23 cellular contexts compared by ENCODE assay signal in the genomic region with DNA sequence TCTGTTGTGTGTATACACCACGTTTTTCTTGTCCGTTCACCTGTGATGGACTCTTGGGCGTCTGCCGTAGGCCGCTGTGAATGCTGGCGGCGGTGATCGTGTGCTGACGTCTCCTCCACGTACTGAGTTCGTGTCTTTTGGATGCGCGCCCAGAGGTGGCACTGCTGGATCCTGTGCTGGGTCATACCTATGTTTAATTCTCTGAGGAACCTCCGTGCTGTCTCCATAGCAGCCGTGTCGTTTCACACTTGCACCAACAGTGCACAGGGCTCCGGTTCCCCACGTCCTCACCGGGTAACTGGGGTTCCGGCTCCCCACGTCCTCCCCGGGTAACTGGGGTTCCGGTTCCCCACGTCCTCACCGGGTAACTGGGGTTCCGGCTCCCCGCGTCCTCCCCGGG. TPM values are rescaled to one million over a fixed set of nuclear protein-coding genes. Genes with fewer than 3 reads are reported as not detected.
DNase-seq lines count a peak whose midpoint lies in the region; ATAC-seq, FAIRE-seq and TF ChIP-seq lines count a peak whose summit lies in the region.
"Had no signal": no experiment of that assay in that cellular context is flagged by ENCODE, and none has a peak within 500 bp of the region (broad histone marks: within the 10 kb centered on the region; RNA-seq: fewer than 3 reads in every experiment).

No MANE protein-coding gene starts in this region.

- H3K4me3 ChIP-seq in IMR-90 (ENCODE audit: insufficient read depth, low read depth, low read length) (no peak overlapping the region), left lung (no peak overlapping the region), spleen (no peak overlapping the region), pancreas (no peak overlapping the region)
- H3K4me3 ChIP-seq: GM23338, SJSA1 had no signal

- H3K27ac ChIP-seq in IMR-90 (ENCODE audit: insufficient read depth, low read length) = no peak overlapping the region
- peak overlapping the region; percentile 8 to 26 for H3K27ac ChIP-seq in left lung
- H3K27ac ChIP-seq in spleen = no peak overlapping the region
- H3K27ac ChIP-seq in pancreas = no peak overlapping the region
- H3K27ac ChIP-seq: KMS-11, SJSA1 had no signal

- no peak overlapping the region for H2BK5ac ChIP-seq in IMR-90 (ENCODE audit: low read depth, low read length, poor library complexity, severe bottlenecking)

- H3K36me3 ChIP-seq in IMR-90 (ENCODE audit: control insufficient read depth, insufficient read depth, low read length) (no peaks in the 10 kb centered on the region), left lung (no peaks in the 10 kb centered on the region), spleen (no peaks in the 10 kb centered on the region), pancreas (no peaks in the 10 kb centered on the region)
- H3K36me3 ChIP-seq: SJSA1 had no signal

- FAIRE-seq in D721Med (lab: Jason Lieb, UNC) = no peak
- FAIRE-seq in pancreas (lab: Jason Lieb, UNC) = no peak
- FAIRE-seq: GM12892, RCC 7860 had no signal

- TF ChIP-seq POLR2A in IMR-90 (IDR thresholded peaks at IDR 0.05; ENCODE audit: low read depth, low read length) (no peak), spleen (IDR thresholded peaks at IDR 0.05) (no peak)

- dilution Hi-C loops in IMR-90 (cut with HindIII; ENCODE audit: low sequenced_read_pairs, unreplicated experiment) = no loop called here

- peak overlapping the region; percentile 21; the same call in 1 of the 2 replicates for H2AK5ac ChIP-seq in IMR-90 (ENCODE audit: low read depth, low read length)

- no peak for ATAC-seq in IMR-90 (ENCODE audit: low read depth)
- peak; percentile 50 for ATAC-seq in left lung
- no peak for ATAC-seq in pancreas
- ATAC-seq: GM23338, HCT116 had no signal

- WGBS in IMR-90 (ENCODE audit: extremely low coverage in 2 of 2, insufficient read length in 1 of 2), 2 experiments = 95% methylated on average over 25 of the region's 29 CpGs; no CpG with 5 or more reads in 1 of the 2 experiments
- 93 to 97% (median 96%) methylated on average over 27 to 29 of the region's 29 CpGs for WGBS in spleen, 5 donors
- WGBS in pancreas, 2 donors = 93 to 95% methylated on average over 29 of the region's 29 CpGs

- CTCF ChIA-PET in IMR-90 (lab: Yijun Ruan, JAX) = no interaction called here

- peaks cover 42% of the 10 kb centered on the region for H4K20me1 ChIP-seq in IMR-90 (ENCODE audit: insufficient read depth, low read length)

- intact Hi-C loops in IMR-90 (cut with micrococcal nuclease) = no loop called here
- intact Hi-C loops in left lung (cut with DNase I) = no loop called here
- intact Hi-C loops in spleen (cut with DNase I; ENCODE audit: low total_unique reads) = no loop called here
- intact Hi-C loops in pancreas (cut with DNase I) = no loop called here

- no peak overlapping the region; the same call in 1 of the 2 replicates for H3K56ac ChIP-seq in IMR-90 (ENCODE audit: extremely low read depth, insufficient read depth, low read length)

- H3K9me1 ChIP-seq in IMR-90 (ENCODE audit: insufficient read depth, low read length) = peaks cover 19% of the 10 kb centered on the region

- no peak overlapping the region for H4K5ac ChIP-seq in IMR-90 (ENCODE audit: low read depth, low read length)

- H4K8ac ChIP-seq in IMR-90 (ENCODE audit: low read depth in 2 of 2, low read length in 2 of 2) = no peak overlapping the region

- no peak overlapping the region for H2BK120ac ChIP-seq in IMR-90 (ENCODE audit: low read depth, low read length)

- no peak overlapping the region for H4K91ac ChIP-seq in IMR-90 (ENCODE audit: insufficient read depth, low read depth, low read length)

- TF ChIP-seq RAD21 in IMR-90 (IDR thresholded peaks at IDR 0.05; ENCODE audit: low read length) = no peak

- peak; percentile 91 for DNase-seq in COR-L47 (lab: John Stamatoyannopoulos, UW)
- no peak for DNase-seq in IMR-90
- DNase-seq in left lung = peak in 1 of 2 donors; percentile 67
- peak; percentile 44 for DNase-seq in spleen
- DNase-seq in D721Med (ENCODE audit: insufficient read length, low spot score) = no peak
- DNase-seq in activated gamma-delta T cell (lab: John Stamatoyannopoulos, UW) = no peak
- no peak for DNase-seq in pancreas
- DNase-seq: Caco-2; CD4-positive, alpha-beta T cell; DMS153; NCI-H1105; NCI-H146; NCI-H2029; NCI-H226; NCI-H510A treated with DMSO at 0.1 percent for 48 hours; NCI-H82; OCI-M1 had no signal

- H2AFZ ChIP-seq in IMR-90 (replicated peaks; ENCODE audit: low read length, poor library complexity) = no peak overlapping the region
- H2AFZ ChIP-seq: GM23338 had no signal

- peaks cover 15% of the 10 kb centered on the region for H3K4me1 ChIP-seq in IMR-90 (ENCODE audit: control insufficient read depth, insufficient read depth, low read length)
- peaks cover 20 to 25% of the 10 kb centered on the region in 2 donors for H3K4me1 ChIP-seq in left lung
- peaks cover 0 to 13% (median 0%) of the 10 kb centered on the region in 6 donors for H3K4me1 ChIP-seq in spleen
- H3K4me1 ChIP-seq in pancreas = peaks cover 0 to 3% (median 0%) of the 10 kb centered on the region in 3 donors
- H3K4me1 ChIP-seq: Caco-2 had no signal

- no peak overlapping the region for H3K4me2 ChIP-seq in IMR-90 (ENCODE audit: low read depth, low read length)
- H3K4me2 ChIP-seq: GM23338, KMS-11 had no signal

- no peak overlapping the region for H3K9ac ChIP-seq in IMR-90 (ENCODE audit: low read depth, low read length)
- H3K9ac ChIP-seq: KMS-11 had no signal

- BruUV-seq in IMR-90 (replicated peaks; lab: Mats Ljungman, UMichigan) = no TSS peak

- H3K14ac ChIP-seq in IMR-90 (replicated peaks; ENCODE audit: low read depth, low read length) = no peak overlapping the region

- H2AK9ac ChIP-seq in IMR-90 (replicated peaks; ENCODE audit: low read depth, low read length, poor library complexity) = no peak overlapping the region

- no peak overlapping the region for H2BK20ac ChIP-seq in IMR-90 (ENCODE audit: low read depth, low read length)

- no peak overlapping the region for H3K4ac ChIP-seq in IMR-90 (ENCODE audit: low read depth, low read length)

- H3K18ac ChIP-seq in IMR-90 (ENCODE audit: low read depth, low read length) = no peak overlapping the region

- TF ChIP-seq CTCF in IMR-90 (conservative IDR thresholded peaks at IDR 0.05; ENCODE audit: low read depth, low read length) (no peak), left lung (IDR thresholded peaks at IDR 0.05) (no peak), spleen (IDR thresholded peaks at IDR 0.05 in 8 of 11, conservative IDR thresholded peaks at IDR 0.05 in 3 of 11) (no peak), D721Med (IDR thresholded peaks at IDR 0.05; ENCODE audit: insufficient read depth, missing control alignments) (no peak), pancreas (IDR thresholded peaks at IDR 0.05) (no peak)

- H2BK15ac ChIP-seq in IMR-90 (ENCODE audit: low read depth, low read length) = no peak overlapping the region

- in situ Hi-C loops in IMR-90 (cut with MboI; ENCODE audit: low sequenced_read_pairs) = no loop called here

- POLR2A ChIA-PET in IMR-90 (lab: Charles Lee; ENCODE audit: unreplicated experiment) = no interaction called here

- H3K27me3 ChIP-seq in IMR-90 (ENCODE audit: control insufficient read depth, insufficient read depth, low read length) = no peaks in the 10 kb centered on the region
- no peaks in the 10 kb centered on the region for H3K27me3 ChIP-seq in left lung
- H3K27me3 ChIP-seq in spleen (replicated peaks in 1 of 7) = no peaks in the 10 kb centered on the region
- no peaks in the 10 kb centered on the region for H3K27me3 ChIP-seq in pancreas
- H3K27me3 ChIP-seq: SJSA1 had no signal

- peaks cover 24 to 45% of the 10 kb centered on the region in 2 experiments for H3K79me1 ChIP-seq in IMR-90 (ENCODE audit: low read depth in 1 of 2, low read length in 2 of 2)

- H3K9me3 ChIP-seq in IMR-90 (ENCODE audit: control insufficient read depth, insufficient read depth, low read length) (no peaks in the 10 kb centered on the region), left lung (no peaks in the 10 kb centered on the region), spleen (no peaks in the 10 kb centered on the region), pancreas (no peaks in the 10 kb centered on the region)
- H3K9me3 ChIP-seq: Caco-2, SJSA1 had no signal

- H3K23ac ChIP-seq in IMR-90 (ENCODE audit: low read depth, low read length) = no peak overlapping the region

TF ChIP-seq in IMR-90, 13 proteins besides CTCF, POLR2A, EP300 and RAD21:
- TF ChIP-seq CEBPB (IDR thresholded peaks at IDR 0.05; ENCODE audit: low read depth, low read length) = no peak
- TF ChIP-seq FOS (IDR thresholded peaks at IDR 0.05; ENCODE audit: low read depth, low read length) = no peak
- no peak for TF ChIP-seq BHLHE40 (IDR thresholded peaks at IDR 0.05; ENCODE audit: low read depth, low read length)
- TF ChIP-seq MAZ (IDR thresholded peaks at IDR 0.05; ENCODE audit: borderline replicate concordance, low read depth, low read length) = no peak
- TF ChIP-seq MXI1 (IDR thresholded peaks at IDR 0.05; ENCODE audit: borderline replicate concordance, low read depth, low read length) = no peak
- TF ChIP-seq SMC3 (IDR thresholded peaks at IDR 0.05; ENCODE audit: low read depth, low read length) = no peak
- no peak for TF ChIP-seq NFE2L2 (IDR thresholded peaks at IDR 0.05; ENCODE audit: low read depth, low read length)
- TF ChIP-seq MAFK (IDR thresholded peaks at IDR 0.05; ENCODE audit: low read depth, low read length) = no peak

RNA-seq across cellular contexts. Expression of a gene that starts 56.2 kb away (rescaled TPM):
- total RNA-seq in IMR-90 (2012; rRNA removed) = 8.4 and 8.9 TPM in 2 replicates
- 11.4 and 12.0 TPM in 2 replicates for polyA plus RNA-seq in IMR-90 (2012; rRNA removed)
- polyA plus RNA-seq in IMR-90 (2012; cell fraction: cytosol; rRNA removed) = 6.7 and 9.4 TPM in 2 replicates
- 23.7 and 37.4 TPM in 2 replicates for polyA plus RNA-seq in IMR-90 (2012; cell fraction: nucleus; rRNA removed; ENCODE audit: low replicate concordance)
- 100 to 1,000 TPM; 271 to 457 TPM for total RNA-seq in left lung
- 10 to 100 TPM; 57.3 to 91.3 (median 65.0) TPM for total RNA-seq in spleen
- 1 to 10 TPM; 2.7 to 5.5 (median 3.0) TPM for polyA plus RNA-seq in spleen
- 10 to 100 TPM; 23.1 to 51.0 (median 33.6) TPM for total RNA-seq in pancreas
- 10 to 100 TPM in 1 of 2 donors, 1 to 10 TPM in 1; 9.3 to 18.7 TPM for polyA plus RNA-seq in pancreas

Comparison
In these comparisons a context has a peak if more than half of its experiments do, and no peak if none do; other contexts are left out.
1. DNase-seq: peak in COR-L47 (single experiment) and spleen (single experiment); none in IMR-90 (single experiment), D721Med (single experiment), activated gamma-delta T cell (single experiment) and pancreas (0 of 6).
2. H3K27ac ChIP-seq: peak in left lung (2 of 2); none in IMR-90 (single experiment), spleen (0 of 8) and pancreas (0 of 4).